22 cellular contexts compared by ENCODE assay signal in genomic region chr3:184506579-184506978, GRCh38. TPM values are rescaled to one million over a fixed set of nuclear protein-coding genes. Genes with fewer than 3 reads are reported as not detected.
DNase-seq lines count a peak whose midpoint lies in the region; ATAC-seq and TF ChIP-seq lines count a peak whose summit lies in the region.
"Had no signal": no experiment of that assay in that cellular context is flagged by ENCODE, and none has a peak within 500 bp of the region (broad histone marks: within the 10 kb centered on the region; RNA-seq: fewer than 3 reads in every experiment).

No MANE protein-coding gene starts in this region.

- ATAC-seq in T-helper 17 cell, result no peak
- ATAC-seq: activated CD4-positive, alpha-beta T cell treated with anti-CD3 and anti-CD28 coated beads for 36 hours; heart left ventricle had no signal

- TF ChIP-seq POLR2A in sigmoid colon (IDR thresholded peaks at IDR 0.05), result no peak

- H3K27me3 Mint-ChIP-seq in T-helper 17 cell, result peaks cover 71% of the 10 kb centered on the region

- H3K27ac Mint-ChIP-seq in T-helper 17 cell, result no peak overlapping the region
- H3K27ac Mint-ChIP-seq: activated CD4-positive, alpha-beta T cell treated with anti-CD3 and anti-CD28 coated beads for 36 hours; brain had no signal

- H3K9me3 ChIP-seq in sigmoid colon (peaks cover 0 to 6% (median 2%) of the 10 kb centered on the region in 4 donors), T-helper 17 cell (ENCODE audit: control insufficient read depth, low read length, poor library complexity, severe bottlenecking) (no peaks in the 10 kb centered on the region)

- DNase-seq in NCI-H82 (lab: John Stamatoyannopoulos, UW), result peak; percentile 53
- no peak for DNase-seq in NCI-H82 treated with DMSO at 0.1 percent for 48 hours (lab: John Stamatoyannopoulos, UW; ENCODE audit: unreplicated experiment)
- peak; percentile 10 for DNase-seq in NCI-H226
- DNase-seq in epithelial cell of prostate (ENCODE audit: low read depth, low spot score), result peak; percentile 18
- DNase-seq in sigmoid colon, result no peak
- DNase-seq in SW 1271 (lab: John Stamatoyannopoulos, UW), result no peak
- DNase-seq in T-helper 17 cell, result no peak
- no peak for DNase-seq in AG08395 (ENCODE audit: low spot score)
- DNase-seq: activated CD4-positive, alpha-beta T cell treated with anti-CD3 and anti-CD28 coated beads for 36 hours; activated CD8-positive, alpha-beta memory T cell treated with anti-CD3 and anti-CD28 coated beads for 24 hours; activated T-cell treated with anti-CD3 and anti-CD28 coated beads, Interleukin-2, amount 50 U/mL, for 1 hour; BE2C; DMS79; heart left ventricle; NCI-H1436; NCI-H510A treated with DMSO at 0.1 percent for 48 hours; NK-92 treated with Interleukin-12 subunit alpha and Interleukin-12 subunit beta, amount 100 ng/mL, for 24 hours; stomach; tibial artery had no signal

- H3K36me3 Mint-ChIP-seq in T-helper 17 cell (ENCODE audit: low read depth), result no peaks in the 10 kb centered on the region

- no peak overlapping the region for H3K4me3 ChIP-seq in sigmoid colon
- H3K4me3 ChIP-seq: heart left ventricle, stomach, tibial artery had no signal

- peaks cover 3 to 52% (median 24%) of the 10 kb centered on the region in 3 donors for H3K27me3 ChIP-seq in sigmoid colon

- H3K36me3 ChIP-seq in sigmoid colon, result no peaks in the 10 kb centered on the region
- H3K36me3 ChIP-seq: BE2C, heart left ventricle, stomach, tibial artery had no signal

- intact Hi-C loops in sigmoid colon (cut with DNase I), result no loop called here

- H3K4me1 Mint-ChIP-seq in T-helper 17 cell, result peaks cover 2% of the 10 kb centered on the region
- H3K4me1 Mint-ChIP-seq: activated CD4-positive, alpha-beta T cell treated with anti-CD3 and anti-CD28 coated beads for 36 hours; brain; neural crest cell had no signal

- H3K27ac ChIP-seq in epithelial cell of prostate (no peak overlapping the region), sigmoid colon (no peak overlapping the region)
- H3K27ac ChIP-seq: 22Rv1, heart left ventricle, stomach, tibial artery had no signal

- TF ChIP-seq CTCF in sigmoid colon (IDR thresholded peaks at IDR 0.05), result no peak

- TF ChIP-seq EP300 in sigmoid colon (IDR thresholded peaks at IDR 0.05), result no peak

- no peak overlapping the region for H3K4me3 Mint-ChIP-seq in T-helper 17 cell
- H3K4me3 Mint-ChIP-seq: activated CD4-positive, alpha-beta T cell treated with anti-CD3 and anti-CD28 coated beads for 36 hours; brain; neural crest cell had no signal

- H3K4me1 ChIP-seq in sigmoid colon, result no peaks in the 10 kb centered on the region
- H3K4me1 ChIP-seq: BE2C, heart left ventricle, stomach, tibial artery had no signal

- WGBS in sigmoid colon, 2 donors, result 70 to 73% methylated on average over 8 of the region's 8 CpGs

RNA-seq across cellular contexts. Expression of gene EPHB3, which starts 55.0 kb away (rescaled TPM):
- total RNA-seq in sigmoid colon (1 to 10 TPM; 1.8 to 2.8 (median 2.2) TPM), T-helper 17 cell (under 1 TPM in 1 of 2 donors, not detected in 1; 0.35 TPM)
- polyA plus RNA-seq in sigmoid colon, result 10 to 100 TPM in 1 of 3 donors, 1 to 10 TPM in 2; 1.6 to 20.2 (median 1.8) TPM
- total RNA-seq: activated CD4-positive, alpha-beta T cell treated with anti-CD3 and anti-CD28 coated beads for 36 hours had no signal

Comparison
In these comparisons a context has a peak if more than half of its experiments do, and no peak if none do; other contexts are left out.
1. DNase-seq: peak in NCI-H82 (single experiment), NCI-H226 (single experiment) and epithelial cell of prostate (single experiment); none in NCI-H82 treated with DMSO at 0.1 percent for 48 hours (single experiment), sigmoid colon (single experiment), SW 1271 (0 of 2), T-helper 17 cell (0 of 3) and AG08395 (single experiment).